8 cellular contexts compared by ENCODE assay signal in genomic region chr4:76087007-76087769, GRCh38. TPM values are rescaled to one million over a fixed set of nuclear protein-coding genes. Genes with fewer than 3 reads are reported as not detected.
DNase-seq lines count a peak whose midpoint lies in the region; ATAC-seq, FAIRE-seq and TF ChIP-seq lines count a peak whose summit lies in the region.

No MANE protein-coding gene starts in this region.

- ATAC-seq in GM18498 (IDR thresholded peaks at IDR 0.05; ENCODE audit: unreplicated experiment) (no peak), HG02623 (IDR thresholded peaks at IDR 0.05; ENCODE audit: unreplicated experiment) (no peak)

- FAIRE-seq in G401.6 (lab: Jason Lieb, UNC), result peak; percentile 94

- 26% methylated on average over 13 of the region's 13 CpGs for WGBS in liver

- TF ChIP-seq CTCF in liver (IDR thresholded peaks at IDR 0.05; ENCODE audit: low read depth, low read length, missing input control), result peak; percentile 60
- TF ChIP-seq CTCF in uterus (IDR thresholded peaks at IDR 0.05), result peak in 3 of 4 experiments; percentile 8 to 14 (median 12)

- H3K4me3 ChIP-seq in liver (ENCODE audit: low read depth in 1 of 3, low read length in 3 of 3), result peak overlapping the region in 1 of 3 donors; percentile 22
- no peak overlapping the region for H3K4me3 ChIP-seq in uterus

- TF ChIP-seq RAD21 in liver (IDR thresholded peaks at IDR 0.05), result peak; percentile 80 to 81

- H3K9me3 ChIP-seq in liver (ENCODE audit: control insufficient read depth in 4 of 4, low read length in 3 of 4), result no peaks in the 10 kb centered on the region
- no peaks in the 10 kb centered on the region for H3K9me3 ChIP-seq in uterus

- H3K36me3 ChIP-seq in liver (ENCODE audit: control insufficient read depth in 4 of 4, insufficient read depth in 3 of 4, low read depth in 1 of 4, low read length in 3 of 4) (no peaks in the 10 kb centered on the region), uterus (no peaks in the 10 kb centered on the region)

- H3K4me1 ChIP-seq in liver (ENCODE audit: control insufficient read depth in 4 of 4, insufficient read depth in 4 of 4, low read length in 3 of 4), result peaks cover 0 to 9% (median 4%) of the 10 kb centered on the region in 4 donors
- no peaks in the 10 kb centered on the region for H3K4me1 ChIP-seq in uterus

- in situ Hi-C loops in KBM-7 (cut with MboI; ENCODE audit: low pct_unique_long_range_greater_than_20kb, low sequenced_read_pairs), result no loop called here

- H3K27me3 ChIP-seq in liver (ENCODE audit: control insufficient read depth in 4 of 4, insufficient read depth in 4 of 4, low read length in 3 of 4) (no peaks in the 10 kb centered on the region), uterus (no peaks in the 10 kb centered on the region)

- H3K9ac ChIP-seq in liver (ENCODE audit: low read depth in 1 of 2, low read length in 2 of 2), result no peak overlapping the region

- no peak overlapping the region for H3K27ac ChIP-seq in liver (ENCODE audit: low read depth in 1 of 2, low read length in 2 of 2)
- H3K27ac ChIP-seq in uterus, result no peak overlapping the region

- intact Hi-C loops in uterus (cut with DNase I; ENCODE audit: low total_unique reads), result no loop called here

- DNase-seq in KBM-7 (peak; percentile 84), dermis microvascular lymphatic vessel endothelial cell (ENCODE audit: low read depth in 2 of 2) (peak; percentile 23 to 68), uterus (no peak)

- TF ChIP-seq POLR2A in uterus (IDR thresholded peaks at IDR 0.05), result no peak

TF ChIP-seq in PFSK-1, 5 proteins besides CTCF, POLR2A, EP300 and RAD21:
- no peak for TF ChIP-seq TAF1 (IDR thresholded peaks at IDR 0.05; ENCODE audit: borderline replicate concordance, insufficient read depth, low read length)
- peak; percentile 70; the same call in 1 of the 2 replicates for TF ChIP-seq SIN3A (IDR thresholded peaks at IDR 0.05; ENCODE audit: borderline replicate concordance, insufficient read depth, low read length)
- 0 out of 4 replicates have a peak, but pooled peaks of 1 of the 2 experiments have one; percentile 14 for TF ChIP-seq REST (IDR thresholded peaks at IDR 0.05; ENCODE audit: insufficient read depth in 1 of 2, low read depth in 2 of 2, low read length in 2 of 2)
TF ChIP-seq in PFSK-1: peak in this region for 2.

TF ChIP-seq in liver, 16 proteins besides CTCF, POLR2A, EP300 and RAD21:
- TF ChIP-seq SP1 (IDR thresholded peaks at IDR 0.05) (peak; percentile 51), YY1 (IDR thresholded peaks at IDR 0.05) (peak; percentile 98), JUND (IDR thresholded peaks at IDR 0.05) (no peak), FOXA1 (IDR thresholded peaks at IDR 0.05) (peak; percentile 56), NR2F2 (IDR thresholded peaks at IDR 0.05) (peak; percentile 29), FOXA2 (IDR thresholded peaks at IDR 0.05) (peak; percentile 76), TAF1 (conservative IDR thresholded peaks at IDR 0.05) (no peak), GABPA (IDR thresholded peaks at IDR 0.05 in 1 of 2, conservative IDR thresholded peaks at IDR 0.05 in 1 of 2) (no peak), HNF4G (IDR thresholded peaks at IDR 0.05) (no peak), MAX (IDR thresholded peaks at IDR 0.05) (peak; percentile 64), HNF4A (conservative IDR thresholded peaks at IDR 0.05) (peak; percentile 45 to 69), ATF3 (IDR thresholded peaks at IDR 0.05) (no peak), REST (IDR thresholded peaks at IDR 0.05) (no peak), ZBTB33 (IDR thresholded peaks at IDR 0.05) (no peak), RXRA (IDR thresholded peaks at IDR 0.05) (peak; percentile 45 to 70), EGR1 (IDR thresholded peaks at IDR 0.05; ENCODE audit: low read depth in 2 of 2) (no peak)
TF ChIP-seq in liver: peak in this region for 8.

RNA-seq across cellular contexts. Expression of gene ART3, which starts 12.7 kb away (rescaled TPM):
- polyA plus RNA-seq in PFSK-1 (2012; ENCODE audit: insufficient read length, low read depth), result not detected
- total RNA-seq in dermis microvascular lymphatic vessel endothelial cell, result not detected in 2 replicates
- under 1 TPM in 1 of 2 donors, not detected in 1; 0.08 TPM for total RNA-seq in liver
- not detected for polyA plus RNA-seq in liver
- total RNA-seq in uterus, result 1 to 10 TPM in 1 of 4 donors, under 1 TPM in 1, not detected in 2; 0.55 to 1.4 TPM

RNA-seq across cellular contexts. Expression of gene CXCL11, which starts 51.3 kb away (rescaled TPM):
- not detected for polyA plus RNA-seq in PFSK-1 (2012; ENCODE audit: insufficient read length, low read depth)
- total RNA-seq in dermis microvascular lymphatic vessel endothelial cell (0.26 and 0.51 TPM in 2 replicates), liver (under 1 TPM in 1 of 2 donors, not detected in 1; 0.79 TPM), uterus (under 1 TPM in 1 of 4 donors, not detected in 3; 0.14 TPM)
- polyA plus RNA-seq in liver, result under 1 TPM in 1 of 2 donors, not detected in 1; 0.27 TPM

Comparison
In these comparisons a context has a peak if more than half of its experiments do, and no peak if none do; other contexts are left out.
1. DNase-seq: peak in KBM-7 (single experiment) and dermis microvascular lymphatic vessel endothelial cell (2 of 2); none in uterus (0 of 2).